Comparison of ENCODE assay signal across 5 cellular contexts in genomic region chr3:55969634-55970033, GRCh38.
"Had no signal": no experiment of that assay in that cellular context is flagged by ENCODE, and none has a peak within 500 bp of the region (broad histone marks: within the 10 kb centered on the region; RNA-seq: fewer than 3 reads in every experiment).

No MANE protein-coding gene starts in this region.

- H2AFZ ChIP-seq: GM23338 had no signal

- DNase-seq: H9, HCEC 1CT, KG1 had no signal

- H3K4me2 ChIP-seq: GM23338 had no signal

- H3K4me3 ChIP-seq: GM23338, K562 had no signal
